18 cellular contexts compared by ENCODE assay signal in the genomic region with DNA sequence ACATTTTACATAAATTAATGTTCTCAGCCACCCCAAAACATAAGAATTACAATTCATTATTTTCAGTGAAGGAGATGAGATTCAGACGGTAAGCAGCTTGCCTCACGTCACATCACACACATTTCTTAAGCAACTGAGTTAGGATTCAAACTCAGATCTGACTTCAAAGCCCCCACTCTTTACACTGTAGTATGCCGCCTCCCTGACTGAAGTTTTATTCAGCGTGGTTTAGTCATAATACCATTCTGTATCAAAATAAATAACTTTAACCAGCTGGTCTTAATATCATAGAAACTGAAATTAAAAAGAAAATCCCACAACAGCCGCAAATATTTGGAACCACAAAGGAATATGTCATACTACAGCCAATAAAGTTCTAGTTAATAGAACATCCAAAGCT.
"Had no signal": no experiment of that assay in that cellular context is flagged by ENCODE, and none has a peak within 500 bp of the region (broad histone marks: within the 10 kb centered on the region; RNA-seq: fewer than 3 reads in every experiment).

No MANE protein-coding gene starts in this region.

- H3K36me3 ChIP-seq: stomach, tibial artery had no signal

- DNase-seq: activated CD4-positive, alpha-beta T cell treated with anti-CD3 and anti-CD28 coated beads for 48 hours; activated CD8-positive, alpha-beta memory T cell treated with anti-CD3 and anti-CD28 coated beads, Interleukin-2, amount 50 U/mL, for 48 hours; activated CD8-positive, alpha-beta T cell treated with anti-CD3 and anti-CD28 coated beads, Interleukin-2, amount 10 ng/mL, durations not matched to agents 7 days and 5 days; activated naive CD4-positive, alpha-beta T cell treated with Interleukin-2 at 50 U/mL for 16 hours; caudate nucleus; cortex of kidney; effector memory CD4-positive, alpha-beta T cell; glutamatergic neuron; immature natural killer cell; left cardiac atrium; stomach had no signal

- H3K9me3 ChIP-seq: stomach, tibial artery had no signal

- H3K4me1 Mint-ChIP-seq: immature natural killer cell had no signal

- ATAC-seq: activated CD8-positive, alpha-beta T cell treated with anti-CD3 and anti-CD28 coated beads, Interleukin-2, amount 10 ng/mL, durations not matched to agents 7 days and 5 days; SK-N-SH treated with all-trans-retinoic acid at 6 μM for 48 hours had no signal

- H3K27me3 ChIP-seq: stomach, tibial artery had no signal

- H3K27ac ChIP-seq: epithelial cell of prostate had no signal

- H3K36me3 Mint-ChIP-seq: immature natural killer cell had no signal

- H3K9me3 Mint-ChIP-seq: T-helper 1 cell treated with Interleukin-12 subunit alpha and Interleukin-12 subunit beta and Interleukin-4 antibody, amounts not matched to agents 30 μg/mL and 1 μg/mL, for 36 hours had no signal

- H3K4me3 ChIP-seq: lung, skin epidermis, stomach had no signal

- H3K27ac Mint-ChIP-seq: activated CD8-positive, alpha-beta T cell treated with anti-CD3 and anti-CD28 coated beads, Interleukin-2, amount 10 ng/mL, durations not matched to agents 7 days and 5 days; immature natural killer cell; T-helper 1 cell treated with Interleukin-12 subunit alpha and Interleukin-12 subunit beta and Interleukin-4 antibody, amounts not matched to agents 30 μg/mL and 1 μg/mL, for 36 hours; WTC11 had no signal

- H3K4me3 Mint-ChIP-seq: activated CD8-positive, alpha-beta T cell treated with anti-CD3 and anti-CD28 coated beads, Interleukin-2, amount 10 ng/mL, durations not matched to agents 7 days and 5 days; immature natural killer cell; T-helper 1 cell treated with Interleukin-12 subunit alpha and Interleukin-12 subunit beta and Interleukin-4 antibody, amounts not matched to agents 30 μg/mL and 1 μg/mL, for 36 hours; WTC11 had no signal
